16 cellular contexts compared by ENCODE assay signal in the genomic region with DNA sequence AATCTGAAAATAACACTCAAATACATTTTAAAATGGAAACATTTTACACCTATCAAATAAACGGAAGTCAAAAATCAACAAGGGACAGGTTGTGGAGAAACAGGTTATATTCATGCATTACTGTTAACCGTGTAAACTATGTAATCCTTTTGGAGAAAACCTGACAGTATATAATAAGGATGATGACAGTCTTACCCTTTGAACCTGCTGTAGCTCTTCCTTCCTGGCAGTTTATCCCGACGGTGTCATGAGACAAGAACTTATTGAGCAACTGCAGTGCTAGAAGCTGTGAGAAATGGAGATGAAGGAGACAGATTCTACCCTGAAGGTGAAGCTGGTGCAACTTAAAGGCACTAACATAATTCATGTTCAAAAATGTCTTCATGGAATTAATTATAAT.
DNase-seq lines count a peak whose midpoint lies in the region; ATAC-seq, FAIRE-seq and TF ChIP-seq lines count a peak whose summit lies in the region.
"Had no signal": no experiment of that assay in that cellular context is flagged by ENCODE, and none has a peak within 500 bp of the region (broad histone marks: within the 10 kb centered on the region; RNA-seq: fewer than 3 reads in every experiment).

No MANE protein-coding gene starts in this region.

- whole genome bisulfite sequencing in K562 (ENCODE audit: insufficient coverage, low coverage, missing lambda C conversion rate): 2% methylated on average over 4 of the region's 4 CpGs

- ATAC-seq in K562 (no peak), esophagus mucosa (peak; percentile 93), mucosa of descending colon (peak; percentile 59), HG02763 (IDR thresholded peaks at IDR 0.05; ENCODE audit: unreplicated experiment) (no peak), GM18502 (IDR thresholded peaks at IDR 0.05; ENCODE audit: poor library complexity, unreplicated experiment) (no peak)
- ATAC-seq in CD8-positive, alpha-beta T cell: no peak
- ATAC-seq: GM23338 had no signal

- H3K9me3 Mint-ChIP-seq in CD8-positive, alpha-beta T cell: no peaks in the 10 kb centered on the region
- H3K9me3 Mint-ChIP-seq: CD8-positive, alpha-beta memory T cell; GM23338 had no signal

- no peaks in the 10 kb centered on the region for H3K4me1 Mint-ChIP-seq in CD8-positive, alpha-beta T cell (ENCODE audit: low read depth)
- H3K4me1 Mint-ChIP-seq: GM23338 had no signal

- peak; percentile 44 for FAIRE-seq in K562 (lab: Jason Lieb, UNC)
- FAIRE-seq: D721Med, G401.6, GM12891, H54 had no signal

- no peak overlapping the region for H3K4me3 ChIP-seq in K562
- H3K4me3 ChIP-seq in mucosa of descending colon: no peak overlapping the region
- H3K4me3 ChIP-seq in CD8-positive, alpha-beta T cell (ENCODE audit: low read depth, low read length): no peak overlapping the region
- H3K4me3 ChIP-seq: BLaER1 treated with 17β-estradiol and CSF1 and Interleukin-3, amounts not matched to agents 10 nM and 100 nM; GM23338 had no signal

- CTCF ChIA-PET in K562 (lab: Yijun Ruan, JAX; ENCODE audit: low intra/inter-chr PET ratio): interaction anchor here (0.6 kb wide), 1 partner anchor 31 kb away, joined by 8 read pairs; no protein-coding TSS in a partner anchor
- CTCF ChIA-PET in CD8-positive, alpha-beta T cell (lab: Charles Lee): no interaction called here

- DNase-seq in K562 (ENCODE audit: extremely low read depth in 1 of 4, low spot score in 3 of 4) (no peak), mucosa of descending colon (no peak)
- DNase-seq in CD8-positive, alpha-beta T cell: no peak
- DNase-seq: Caco-2; CD8-positive, alpha-beta memory T cell; HCEC 1CT had no signal

- no peaks in the 10 kb centered on the region for H3K4me1 ChIP-seq in K562 (replicated peaks in 1 of 2; ENCODE audit: control insufficient read depth in 2 of 2, insufficient read depth in 2 of 2, low read length in 2 of 2)
- H3K4me1 ChIP-seq in mucosa of descending colon (ENCODE audit: low read depth): peaks cover 21% of the 10 kb centered on the region
- H3K4me1 ChIP-seq in CD8-positive, alpha-beta T cell (ENCODE audit: insufficient read depth, low read length): no peaks in the 10 kb centered on the region
- H3K4me1 ChIP-seq: Caco-2 had no signal

- H3K4me3 Mint-ChIP-seq in CD8-positive, alpha-beta T cell: no peak overlapping the region
- H3K4me3 Mint-ChIP-seq: B cell; CD8-positive, alpha-beta memory T cell; GM23338 had no signal

- POLR2A ChIA-PET in K562 (lab: Yijun Ruan, JAX): no interaction called here
- POLR2A ChIA-PET in CD8-positive, alpha-beta T cell (lab: Charles Lee): no interaction called here

- intact Hi-C loops in K562 (cut with micrococcal nuclease) (no loop called here), mucosa of descending colon (cut with DNase I, micrococcal nuclease) (no loop called here)
- intact Hi-C loops in CD8-positive, alpha-beta T cell (cut with DNase I, micrococcal nuclease): no loop called here

- H3K36me3 Mint-ChIP-seq in CD8-positive, alpha-beta T cell: no peaks in the 10 kb centered on the region

- H3K36me3 ChIP-seq in K562 (ENCODE audit: control insufficient read depth, insufficient read depth, low read length) (no peaks in the 10 kb centered on the region), mucosa of descending colon (ENCODE audit: low read depth) (no peaks in the 10 kb centered on the region)
- H3K36me3 ChIP-seq in CD8-positive, alpha-beta T cell (ENCODE audit: insufficient read depth, low read length): no peaks in the 10 kb centered on the region
- H3K36me3 ChIP-seq: BLaER1 treated with 17β-estradiol and CSF1 and Interleukin-3, amounts not matched to agents 10 nM and 100 nM had no signal

- no TSS peak for BruUV-seq in K562 (replicated peaks; lab: Mats Ljungman, UMichigan)

- TF ChIP-seq RAD21 in K562 (CRISPR knock-in tag; conservative IDR thresholded peaks at IDR 0.05 in 1 of 2, IDR thresholded peaks at IDR 0.05 in 1 of 2): no peak

- no peak overlapping the region for H3K27ac ChIP-seq in K562 (ENCODE audit: extremely low read depth, low read depth, low read length)
- H3K27ac ChIP-seq in CD8-positive, alpha-beta T cell (ENCODE audit: low read depth, low read length): no peak overlapping the region
- H3K27ac ChIP-seq: BLaER1 treated with 17β-estradiol and CSF1 and Interleukin-3, amounts not matched to agents 10 nM and 100 nM had no signal

- no peaks in the 10 kb centered on the region for H3K9me3 ChIP-seq in K562 (replicated peaks; ENCODE audit: control insufficient read depth, insufficient read depth, low read depth, low read length)
- H3K9me3 ChIP-seq in mucosa of descending colon: no peaks in the 10 kb centered on the region
- H3K9me3 ChIP-seq in CD8-positive, alpha-beta T cell (ENCODE audit: low read length): no peaks in the 10 kb centered on the region
- H3K9me3 ChIP-seq: Caco-2 had no signal

- H3K9ac ChIP-seq in K562 (ENCODE audit: insufficient read depth in 1 of 2, low read depth in 2 of 2, low read length in 2 of 2): no peak overlapping the region
- H3K9ac ChIP-seq: BLaER1 treated with 17β-estradiol and CSF1 and Interleukin-3, amounts not matched to agents 10 nM and 100 nM had no signal

- H3K9me1 ChIP-seq in K562 (ENCODE audit: control insufficient read depth, insufficient read depth, low read length): no peaks in the 10 kb centered on the region

- no peak overlapping the region for H3K4me2 ChIP-seq in K562 (ENCODE audit: insufficient read depth, low read length)
- H3K4me2 ChIP-seq: BLaER1 treated with 17β-estradiol and CSF1 and Interleukin-3, amounts not matched to agents 10 nM and 100 nM; GM23338 had no signal

- H3K27me3 ChIP-seq in K562 (ENCODE audit: control insufficient read depth in 2 of 2, insufficient read depth in 2 of 2, low read length in 2 of 2): peaks cover 4 to 6% of the 10 kb centered on the region in 2 experiments
- H3K27me3 ChIP-seq in CD8-positive, alpha-beta T cell (ENCODE audit: insufficient read depth, low read length): no peaks in the 10 kb centered on the region

- in situ Hi-C loops in K562 (cut with MboI): no loop called here

- H3K27ac Mint-ChIP-seq in CD8-positive, alpha-beta T cell: no peak overlapping the region
- H3K27ac Mint-ChIP-seq: B cell; CD8-positive, alpha-beta memory T cell; GM23338 had no signal

- TF ChIP-seq EP300 in K562 (IDR thresholded peaks at IDR 0.05; ENCODE audit: low read length): no peak

- no peak overlapping the region for H2AFZ ChIP-seq in K562 (ENCODE audit: low read depth, low read length)
- H2AFZ ChIP-seq: GM23338 had no signal

- no peak for TF ChIP-seq POLR2A in K562 (conservative IDR thresholded peaks at IDR 0.05)

- H3K27me3 Mint-ChIP-seq in CD8-positive, alpha-beta T cell (ENCODE audit: low read depth): no peaks in the 10 kb centered on the region
- H3K27me3 Mint-ChIP-seq: B cell; CD8-positive, alpha-beta memory T cell had no signal

- TF ChIP-seq CTCF in K562 (IDR thresholded peaks at IDR 0.05 in 2 of 3, conservative IDR thresholded peaks at IDR 0.05 in 1 of 3; ENCODE audit: insufficient read depth in 2 of 3, low read depth in 1 of 3, low read length in 3 of 3) (no peak), mucosa of descending colon (IDR thresholded peaks at IDR 0.05) (no peak)
- no peak for TF ChIP-seq CTCF in CD8-positive, alpha-beta T cell (IDR thresholded peaks at IDR 0.05)

- no peaks in the 10 kb centered on the region for H3K79me2 ChIP-seq in K562 (ENCODE audit: control insufficient read depth, insufficient read depth, low read length)

- no peaks in the 10 kb centered on the region for H4K20me1 ChIP-seq in K562 (replicated peaks; ENCODE audit: control insufficient read depth, insufficient read depth, low read length)
- H4K20me1 ChIP-seq: BLaER1 treated with 17β-estradiol and CSF1 and Interleukin-3, amounts not matched to agents 10 nM and 100 nM had no signal

TF ChIP-seq in K562, 482 proteins besides CTCF, POLR2A, EP300 and RAD21 (continues in another document):
- TF ChIP-seq NKRF (IDR thresholded peaks at IDR 0.05; ENCODE audit: borderline replicate concordance): no peak
- TF ChIP-seq EWSR1 (IDR thresholded peaks at IDR 0.05; ENCODE audit: borderline replicate concordance, low read depth, partially characterized antibody): no peak
- no peak for TF ChIP-seq SRF (CRISPR knock-in tag; IDR thresholded peaks at IDR 0.05)
- TF ChIP-seq ELF4 (CRISPR knock-in tag; IDR thresholded peaks at IDR 0.05): no peak
- TF ChIP-seq, protein P1, sequence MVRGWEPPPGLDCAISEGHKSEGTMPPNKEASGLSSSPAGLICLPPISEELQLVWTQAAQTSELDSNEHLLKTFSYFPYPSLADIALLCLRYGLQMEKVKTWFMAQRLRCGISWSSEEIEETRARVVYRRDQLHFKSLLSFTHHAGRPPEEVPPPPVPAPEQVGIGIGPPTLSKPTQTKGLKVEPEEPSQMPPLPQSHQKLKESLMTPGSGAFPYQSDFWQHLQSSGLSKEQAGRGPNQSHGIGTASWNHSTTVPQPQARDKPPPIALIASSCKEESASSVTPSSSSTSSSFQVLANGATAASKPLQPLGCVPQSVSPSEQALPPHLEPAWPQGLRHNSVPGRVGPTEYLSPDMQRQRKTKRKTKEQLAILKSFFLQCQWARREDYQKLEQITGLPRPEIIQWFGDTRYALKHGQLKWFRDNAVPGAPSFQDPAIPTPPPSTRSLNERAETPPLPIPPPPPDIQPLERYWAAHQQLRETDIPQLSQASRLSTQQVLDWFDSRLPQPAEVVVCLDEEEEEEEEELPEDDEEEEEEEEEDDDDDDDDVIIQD (CRISPR knock-in tag; IDR thresholded peaks at IDR 0.05): no peak
- TF ChIP-seq HLTF (IDR thresholded peaks at IDR 0.05): no peak
- TF ChIP-seq XRCC3 (IDR thresholded peaks at IDR 0.05): no peak
- TF ChIP-seq ZNF717 (CRISPR knock-in tag; IDR thresholded peaks at IDR 0.05): no peak
- no peak for TF ChIP-seq NRF1 (conservative IDR thresholded peaks at IDR 0.05 in 1 of 2, IDR thresholded peaks at IDR 0.05 in 1 of 2)
- TF ChIP-seq ZBTB7A (IDR thresholded peaks at IDR 0.05; ENCODE audit: borderline replicate concordance, control insufficient read depth, low read depth, low read length): no peak

Comparison
In these comparisons a context has a peak if more than half of its experiments do, and no peak if none do; other contexts are left out.
1. ATAC-seq: peak in esophagus mucosa (single experiment) and mucosa of descending colon (single experiment); none in K562 (single experiment), HG02763 (single experiment), CD8-positive, alpha-beta T cell (single experiment) and GM18502 (single experiment).